8 cellular contexts compared by ENCODE assay signal in genomic region chr11:19711911-19712280, GRCh38. TPM values are rescaled to one million over a fixed set of nuclear protein-coding genes. Genes with fewer than 3 reads are reported as not detected.
DNase-seq lines count a peak whose midpoint lies in the region; ATAC-seq and TF ChIP-seq lines count a peak whose summit lies in the region.

No MANE protein-coding gene starts in this region.

- peak overlapping the region; percentile 89 for H3K9ac ChIP-seq in HUES64 (ENCODE audit: low read depth, low read length)

- no peaks in the 10 kb centered on the region for H3K9me3 ChIP-seq in HUES64 (ENCODE audit: insufficient read depth, low read depth, low read length)

- WGBS in HUES64 = 22% methylated on average over 12 of the region's 16 CpGs

- TF ChIP-seq CTCF in astrocyte of the spinal cord (IDR thresholded peaks at IDR 0.05; ENCODE audit: low read depth, low read length) (no peak), kidney epithelial cell (IDR thresholded peaks at IDR 0.05; ENCODE audit: insufficient read depth, low read length, poor library complexity, severe bottlenecking) (no peak)

- H3K36me3 ChIP-seq in HUES64 (ENCODE audit: insufficient read depth, low read length) = no peaks in the 10 kb centered on the region
- no peaks in the 10 kb centered on the region for H3K36me3 ChIP-seq in kidney epithelial cell (ENCODE audit: control insufficient read depth, insufficient read depth, low read length)

- peaks cover 17% of the 10 kb centered on the region for H3K4me1 ChIP-seq in HUES64 (ENCODE audit: insufficient read depth, low read length)

- in situ Hi-C loops in astrocyte of the spinal cord (cut with HindIII; ENCODE audit: low sequenced_read_pairs) = no loop called here
- in situ Hi-C loops in G401 (cut with HindIII; ENCODE audit: low sequenced_read_pairs) = no loop called here

- H3K4me3 ChIP-seq in HUES64 (ENCODE audit: low read length) = peak overlapping the region; percentile 68
- H3K4me3 ChIP-seq in astrocyte of the spinal cord (ENCODE audit: low read depth, low read length) = peak overlapping the region; percentile 46
- H3K4me3 ChIP-seq in kidney epithelial cell (ENCODE audit: low read depth, low read length) = peak overlapping the region; percentile 47

- peak overlapping the region; percentile 95 for H3K27ac ChIP-seq in HUES64 (ENCODE audit: low read depth, low read length)

- ATAC-seq in GM19351 (IDR thresholded peaks at IDR 0.05; ENCODE audit: unreplicated experiment) = peak; percentile 17

- peaks cover 56% of the 10 kb centered on the region for H3K27me3 ChIP-seq in HUES64 (ENCODE audit: insufficient read depth, low read length)
- no peaks in the 10 kb centered on the region for H3K27me3 ChIP-seq in kidney epithelial cell (ENCODE audit: control insufficient read depth, insufficient read depth, low read length)

- no peak for DNase-seq in astrocyte of the spinal cord (ENCODE audit: low read depth, low spot score)
- DNase-seq in kidney epithelial cell (ENCODE audit: low read depth) = no peak
- DNase-seq in stimulated activated CD4-positive, alpha-beta T cell treated with anti-CD3 and anti-CD28 coated beads, Interleukin-4, amount 100 ng/mL, for 24 hours = peak; percentile 23
- no peak for DNase-seq in dedifferentiated amniotic fluid mesenchymal stem cell (ENCODE audit: extremely low spot score)
- no peak for DNase-seq in G401 (ENCODE audit: low spot score)
- no peak for DNase-seq in NOMO-1 (lab: John Stamatoyannopoulos, UW; ENCODE audit: unreplicated experiment in 2 of 2)

RNA-seq across cellular contexts. Expression of gene NAV2, which starts 0.7 kb away (rescaled TPM):
- 29.0 TPM for polyA plus RNA-seq in HUES64 (2013, experiment 1 of 2)
- polyA plus RNA-seq in HUES64 (2013, experiment 2 of 2) = 24.4 TPM
- 41.5 and 48.7 TPM in 2 replicates for total RNA-seq in kidney epithelial cell
- 2.5 and 4.2 TPM in 2 replicates for total RNA-seq in G401 (2014; rRNA removed; shearing (Covaris generic))
